Comparison of ENCODE assay signal across 1 cellular context in genomic region chr11:31805629-31806185, GRCh38.
TF ChIP-seq lines count a peak whose summit lies in the region.

No MANE protein-coding gene starts in this region.

TF ChIP-seq in SK-N-SH treated with all-trans-retinoic acid at 6 μM for 48 hours, 23 proteins besides CTCF, POLR2A, EP300 and RAD21 (continued from another document):
- TF ChIP-seq ESRRG (CRISPR knock-in tag; IDR thresholded peaks at IDR 0.05) (no peak), TOX (CRISPR knock-in tag; IDR thresholded peaks at IDR 0.05; ENCODE audit: borderline replicate concordance) (no peak), GLIS3 (CRISPR knock-in tag; IDR thresholded peaks at IDR 0.05) (no peak), ISL1 (CRISPR knock-in tag; IDR thresholded peaks at IDR 0.05) (no peak), POU6F1 (CRISPR knock-in tag; IDR thresholded peaks at IDR 0.05; ENCODE audit: borderline replicate concordance, low read depth) (no peak)
